28 cellular contexts compared by ENCODE assay signal in the genomic region with DNA sequence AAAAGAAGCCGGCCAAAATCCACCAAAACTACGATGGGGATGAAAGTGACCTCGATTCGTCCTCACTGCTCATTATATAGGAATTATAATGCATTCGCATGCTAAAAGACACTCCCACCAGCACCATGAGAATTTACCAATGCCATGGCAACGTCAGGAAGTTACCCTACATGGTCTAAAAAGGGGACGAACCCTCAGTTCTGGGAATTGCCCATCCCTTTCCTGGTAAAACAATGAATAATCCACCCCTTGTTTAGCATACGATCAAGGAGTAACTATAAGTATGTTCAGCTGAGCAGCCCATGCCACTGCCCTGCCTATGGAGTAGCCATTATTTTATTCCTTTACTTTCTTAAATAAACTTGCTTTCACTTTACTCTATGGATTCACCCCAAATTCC. TPM values are rescaled to one million over a fixed set of nuclear protein-coding genes. Genes with fewer than 3 reads are reported as not detected.
"Had no signal": no experiment of that assay in that cellular context is flagged by ENCODE, and none has a peak within 500 bp of the region (broad histone marks: within the 10 kb centered on the region; RNA-seq: fewer than 3 reads in every experiment).

No MANE protein-coding gene starts in this region.

- FAIRE-seq: colon, endometrium, frontal cortex had no signal

- H3K79me2 ChIP-seq: hepatocyte had no signal

- ATAC-seq: effector memory CD8-positive, alpha-beta T cell; esophagus mucosa; foreskin keratinocyte; gastroesophageal sphincter; heart left ventricle; left cardiac atrium; left lung; left ventricle myocardium superior; lower lobe of right lung; mucosa of descending colon; naive thymus-derived CD8-positive, alpha-beta T cell had no signal

- H3K9me3 ChIP-seq: esophagus squamous epithelium, gastroesophageal sphincter, heart left ventricle, left lung, lower lobe of right lung, mucosa of descending colon had no signal

- DNase-seq: effector CD8-positive, alpha-beta T cell; effector memory CD8-positive, alpha-beta T cell; endodermal cell; erythroblast; esophagus squamous epithelium; foreskin keratinocyte; heart left ventricle; hypothalamus; immature natural killer cell; islet precursor cell; left cardiac atrium; left lung; left ventricle myocardium superior; lower lobe of right lung; mesenchymal stem cell; mucosa of descending colon; naive B cell; naive thymus-derived CD8-positive, alpha-beta T cell had no signal

- H3K27ac ChIP-seq: coronary artery, epithelial cell of prostate, esophagus squamous epithelium, foreskin keratinocyte, gastroesophageal sphincter, heart left ventricle, hepatocyte, left lung, lower lobe of right lung had no signal

- H2AFZ ChIP-seq: hepatocyte had no signal

- H3K36me3 ChIP-seq: esophagus squamous epithelium, gastroesophageal sphincter, heart left ventricle, left lung, lower lobe of right lung had no signal

- H3K4me2 ChIP-seq: hepatocyte had no signal

- H3K27me3 ChIP-seq: hepatocyte had no signal

- H3K4me3 ChIP-seq: coronary artery, esophagus squamous epithelium, gastroesophageal sphincter, heart left ventricle, hepatocyte, left lung, lower lobe of right lung, mucosa of descending colon had no signal

- H3K4me1 ChIP-seq: esophagus squamous epithelium, foreskin keratinocyte, gastroesophageal sphincter, heart left ventricle, left lung, lower lobe of right lung had no signal

RNA-seq across cellular contexts. Expression of gene SLC52A3, which starts 45.1 kb away (rescaled TPM):
- total RNA-seq: fibroblast of villous mesenchyme, myocyte had no signal
- polyA plus RNA-seq: immature natural killer cell had no signal
